Comparison of ENCODE assay signal across 2 cellular contexts in genomic region chr20:62910777-62911497, GRCh38.
TF ChIP-seq lines count a peak whose summit lies in the region.

No MANE protein-coding gene starts in this region.

TF ChIP-seq in HepG2, 621 proteins besides CTCF, POLR2A, EP300 and RAD21 (continues in another document):
- TF ChIP-seq HMG20B (CRISPR knock-in tag; conservative IDR thresholded peaks at IDR 0.05): no peak
- TF ChIP-seq ZNF12 (CRISPR knock-in tag; IDR thresholded peaks at IDR 0.05): no peak
- no peak for TF ChIP-seq ZNF564 (CRISPR knock-in tag; IDR thresholded peaks at IDR 0.05)
- no peak for TF ChIP-seq SRSF1 (optimal IDR thresholded peaks at IDR 0.05; ENCODE audit: low read depth, low read length)
- no peak for TF ChIP-seq DRAP1 (CRISPR knock-in tag; IDR thresholded peaks at IDR 0.05)
- no peak for TF ChIP-seq ZNF580 (CRISPR knock-in tag; IDR thresholded peaks at IDR 0.05; ENCODE audit: borderline replicate concordance, low read depth)
- no peak for TF ChIP-seq ZNF570 (CRISPR knock-in tag; IDR thresholded peaks at IDR 0.05; ENCODE audit: borderline replicate concordance)
- TF ChIP-seq ZC3H4 (CRISPR knock-in tag; IDR thresholded peaks at IDR 0.05; ENCODE audit: borderline replicate concordance): 0 out of 2 replicates have a peak, but pooled peaks have one; percentile 22
- no peak for TF ChIP-seq RXRB (CRISPR knock-in tag; IDR thresholded peaks at IDR 0.05; ENCODE audit: borderline replicate concordance)
- TF ChIP-seq PHF20 (CRISPR knock-in tag; IDR thresholded peaks at IDR 0.05): no peak
- TF ChIP-seq SOX13 (IDR thresholded peaks at IDR 0.05): no peak
- TF ChIP-seq SOX13 (CRISPR knock-in tag; conservative IDR thresholded peaks at IDR 0.05 in 1 of 2, IDR thresholded peaks at IDR 0.05 in 1 of 2): no peak
- TF ChIP-seq RBM22 (optimal IDR thresholded peaks at IDR 0.05; ENCODE audit: low read length): peak; percentile 67
- no peak for TF ChIP-seq HDAC6 (IDR thresholded peaks at IDR 0.05; ENCODE audit: low read depth, low read length)
- TF ChIP-seq ZNF562 (CRISPR knock-in tag; IDR thresholded peaks at IDR 0.05; ENCODE audit: borderline replicate concordance): no peak
- no peak for TF ChIP-seq ZNF550 (CRISPR knock-in tag; IDR thresholded peaks at IDR 0.05; ENCODE audit: borderline replicate concordance)
- TF ChIP-seq SPEN (CRISPR knock-in tag; IDR thresholded peaks at IDR 0.05; ENCODE audit: low read depth): 0 out of 2 replicates have a peak, but pooled peaks have one; percentile 16
- TF ChIP-seq FOXO4 (CRISPR knock-in tag; conservative IDR thresholded peaks at IDR 0.05): no peak
- TF ChIP-seq KDM1A (CRISPR knock-in tag; IDR thresholded peaks at IDR 0.05): no peak
- no peak for TF ChIP-seq ZNF10 (CRISPR knock-in tag; IDR thresholded peaks at IDR 0.05; ENCODE audit: borderline replicate concordance, low read depth)
- TF ChIP-seq CCDC6 (CRISPR knock-in tag; IDR thresholded peaks at IDR 0.05): no peak
- TF ChIP-seq MXD1 (CRISPR knock-in tag; IDR thresholded peaks at IDR 0.05): 0 out of 2 replicates have a peak, but pooled peaks have one; percentile 37
- no peak for TF ChIP-seq NFKBIZ (CRISPR knock-in tag; IDR thresholded peaks at IDR 0.05)
- TF ChIP-seq ZBTB26 (CRISPR knock-in tag; IDR thresholded peaks at IDR 0.05; ENCODE audit: borderline replicate concordance): no peak
- peak; percentile 64; the same call in 1 of the 2 replicates for TF ChIP-seq LBX2 (CRISPR knock-in tag; IDR thresholded peaks at IDR 0.05; ENCODE audit: borderline replicate concordance)
- no peak for TF ChIP-seq ZNF138 (CRISPR knock-in tag; IDR thresholded peaks at IDR 0.05; ENCODE audit: low read depth)
- TF ChIP-seq DMAP1 (CRISPR knock-in tag; IDR thresholded peaks at IDR 0.05): no peak
- no peak for TF ChIP-seq CHD2 (IDR thresholded peaks at IDR 0.05; ENCODE audit: low read depth, low read length)

TF ChIP-seq in WTC11, 78 proteins besides CTCF, POLR2A, EP300 and RAD21:
- TF ChIP-seq ARID4B (CRISPR knock-in tag; IDR thresholded peaks at IDR 0.05; ENCODE audit: borderline replicate concordance): no peak
